ENCODE assay signal across 8 cellular contexts in the genomic region with DNA sequence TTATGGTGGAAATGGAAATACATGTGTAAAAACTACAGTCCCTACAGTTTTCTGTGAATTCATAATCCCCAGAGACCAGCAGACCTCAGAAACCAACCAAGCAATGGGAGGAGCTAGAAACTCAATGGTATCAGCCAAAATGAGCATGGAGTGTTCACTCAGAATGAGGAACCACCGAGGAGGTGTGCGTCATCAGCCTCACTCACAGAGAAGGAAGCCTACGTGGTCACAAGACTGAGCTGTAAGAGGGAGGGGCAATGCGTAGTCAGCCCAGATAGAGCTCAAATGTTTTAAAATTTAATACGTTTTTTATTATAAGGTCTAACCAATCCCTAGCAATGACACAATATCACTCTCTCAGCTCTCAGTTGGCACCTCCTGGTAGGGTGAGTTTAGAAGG. TPM values are rescaled to one million over a fixed set of nuclear protein-coding genes. Genes with fewer than 3 reads are reported as not detected.
A peak's percentile ranks its signal among the peaks of the same experiment; 100 is the strongest.
DNase-seq lines count a peak whose midpoint lies in the region; ATAC-seq and TF ChIP-seq lines count a peak whose summit lies in the region.

No MANE protein-coding gene starts in this region.

- DNase-seq in CD4-positive, CD25-positive, alpha-beta regulatory T cell: peak in 1 of 3 donors; percentile 19
- DNase-seq in activated CD8-positive, alpha-beta T cell treated with anti-CD3 and anti-CD28 coated beads for 36 hours: peak; percentile 79
- DNase-seq in memory B cell (ENCODE audit: low spot score in 2 of 2) (peak; percentile 57 to 77), ureter (ENCODE audit: low spot score) (no peak), NCI-H128 (lab: John Stamatoyannopoulos, UW; ENCODE audit: unreplicated experiment) (no peak), WERI-Rb-1 (no peak)

- H3K27ac Mint-ChIP-seq in CD4-positive, CD25-positive, alpha-beta regulatory T cell: peak overlapping the region in 1 of 3 donors; percentile 37
- no peak overlapping the region for H3K27ac Mint-ChIP-seq in activated CD8-positive, alpha-beta T cell treated with anti-CD3 and anti-CD28 coated beads for 36 hours
- peak overlapping the region; percentile 93 for H3K27ac Mint-ChIP-seq in memory B cell

- no peak overlapping the region for H3K4me3 ChIP-seq in CD4-positive, CD25-positive, alpha-beta regulatory T cell (ENCODE audit: low read depth, low read length)
- H3K4me3 ChIP-seq in WERI-Rb-1 (ENCODE audit: low read depth, low read length): no peak overlapping the region

- H3K4me3 Mint-ChIP-seq in CD4-positive, CD25-positive, alpha-beta regulatory T cell: no peak overlapping the region
- H3K4me3 Mint-ChIP-seq in activated CD8-positive, alpha-beta T cell treated with anti-CD3 and anti-CD28 coated beads for 36 hours: no peak overlapping the region
- no peak overlapping the region for H3K4me3 Mint-ChIP-seq in memory B cell

- H3K9me3 Mint-ChIP-seq in CD4-positive, CD25-positive, alpha-beta regulatory T cell: peaks cover 0 to 3% (median 0%) of the 10 kb centered on the region in 7 donors
- no peaks in the 10 kb centered on the region for H3K9me3 Mint-ChIP-seq in activated CD8-positive, alpha-beta T cell treated with anti-CD3 and anti-CD28 coated beads for 36 hours
- H3K9me3 Mint-ChIP-seq in memory B cell: peaks cover 3% of the 10 kb centered on the region

- H3K36me3 ChIP-seq in CD4-positive, CD25-positive, alpha-beta regulatory T cell (ENCODE audit: control insufficient read depth, insufficient read depth, low read length): no peaks in the 10 kb centered on the region
- no peaks in the 10 kb centered on the region for H3K36me3 ChIP-seq in WERI-Rb-1

- TF ChIP-seq CTCF in activated CD8-positive, alpha-beta T cell treated with anti-CD3 and anti-CD28 coated beads for 36 hours (IDR thresholded peaks at IDR 0.05): no peak
- TF ChIP-seq CTCF in WERI-Rb-1 (IDR thresholded peaks at IDR 0.05; ENCODE audit: low read depth, low read length): no peak

- H3K9me3 ChIP-seq in CD4-positive, CD25-positive, alpha-beta regulatory T cell (ENCODE audit: control insufficient read depth in 2 of 2, low read length in 2 of 2): no peaks in the 10 kb centered on the region
- no peaks in the 10 kb centered on the region for H3K9me3 ChIP-seq in WERI-Rb-1 (ENCODE audit: severe bottlenecking)

- no peaks in the 10 kb centered on the region for H3K4me1 ChIP-seq in CD4-positive, CD25-positive, alpha-beta regulatory T cell (ENCODE audit: control insufficient read depth, insufficient read depth, low read length, poor library complexity, severe bottlenecking)

- H3K27me3 ChIP-seq in CD4-positive, CD25-positive, alpha-beta regulatory T cell (ENCODE audit: control insufficient read depth, insufficient read depth, low read length): no peaks in the 10 kb centered on the region
- peaks cover 16% of the 10 kb centered on the region for H3K27me3 ChIP-seq in WERI-Rb-1 (ENCODE audit: insufficient read depth, low read depth, severe bottlenecking)

- POLR2A ChIA-PET in activated CD8-positive, alpha-beta T cell treated with anti-CD3 and anti-CD28 coated beads for 36 hours (lab: Charles Lee): no interaction called here

- H3K4me1 Mint-ChIP-seq in CD4-positive, CD25-positive, alpha-beta regulatory T cell: peaks cover 0 to 2% (median 0%) of the 10 kb centered on the region in 4 donors
- H3K4me1 Mint-ChIP-seq in activated CD8-positive, alpha-beta T cell treated with anti-CD3 and anti-CD28 coated beads for 36 hours (ENCODE audit: low read depth): peaks cover 6% of the 10 kb centered on the region
- H3K4me1 Mint-ChIP-seq in memory B cell: peaks cover 6% of the 10 kb centered on the region

- peaks cover 9% of the 10 kb centered on the region for H3K27me3 Mint-ChIP-seq in CD4-positive, CD25-positive, alpha-beta regulatory T cell
- peaks cover 4% of the 10 kb centered on the region for H3K27me3 Mint-ChIP-seq in activated CD8-positive, alpha-beta T cell treated with anti-CD3 and anti-CD28 coated beads for 36 hours
- peaks cover 9% of the 10 kb centered on the region for H3K27me3 Mint-ChIP-seq in memory B cell

- intact Hi-C loops in activated CD8-positive, alpha-beta T cell treated with anti-CD3 and anti-CD28 coated beads for 36 hours (cut with micrococcal nuclease): no loop called here

- peak; percentile 34 to 80 for ATAC-seq in CD4-positive, CD25-positive, alpha-beta regulatory T cell (ENCODE audit: low read depth in 2 of 2)
- ATAC-seq in GM19455 (IDR thresholded peaks at IDR 0.05; ENCODE audit: unreplicated experiment) (peak; percentile 64), HG03520 (IDR thresholded peaks at IDR 0.05; ENCODE audit: unreplicated experiment) (peak; percentile 88), memory B cell (ENCODE audit: low read depth) (peak; percentile 99)
- peak; percentile 99 for ATAC-seq in activated CD8-positive, alpha-beta T cell treated with anti-CD3 and anti-CD28 coated beads for 36 hours

- CTCF ChIA-PET in activated CD8-positive, alpha-beta T cell treated with anti-CD3 and anti-CD28 coated beads for 36 hours (lab: Charles Lee): interaction anchor here (0.9 to 11.1 kb wide), 6 partner anchors 19 to 188 kb away, joined by 3 to 224 read pairs (median 4); a partner anchor contains a TSS

- no peaks in the 10 kb centered on the region for H3K36me3 Mint-ChIP-seq in CD4-positive, CD25-positive, alpha-beta regulatory T cell
- no peaks in the 10 kb centered on the region for H3K36me3 Mint-ChIP-seq in activated CD8-positive, alpha-beta T cell treated with anti-CD3 and anti-CD28 coated beads for 36 hours (ENCODE audit: low read depth)
- H3K36me3 Mint-ChIP-seq in memory B cell: peaks cover 3% of the 10 kb centered on the region

- no peak overlapping the region for H3K27ac ChIP-seq in CD4-positive, CD25-positive, alpha-beta regulatory T cell (ENCODE audit: insufficient read depth, low read length, poor library complexity, severe bottlenecking)
- no peak overlapping the region for H3K27ac ChIP-seq in WERI-Rb-1

RNA-seq across cellular contexts. Expression of a gene that starts 17.4 kb away (rescaled TPM):
- 0.91 TPM for total RNA-seq in CD4-positive, CD25-positive, alpha-beta regulatory T cell
- polyA plus RNA-seq in CD4-positive, CD25-positive, alpha-beta regulatory T cell: under 1 TPM in 2 of 4 donors, not detected in 2; 0.20 to 0.37 TPM
- total RNA-seq in activated CD8-positive, alpha-beta T cell treated with anti-CD3 and anti-CD28 coated beads for 36 hours: under 1 TPM; 0.09 to 0.11 TPM
- 1.3 TPM for total RNA-seq in ureter

RNA-seq across cellular contexts. Expression of a gene that starts 31.9 kb away (rescaled TPM):
- 31.5 TPM for total RNA-seq in CD4-positive, CD25-positive, alpha-beta regulatory T cell
- 10 to 100 TPM; 29.6 to 36.7 (median 32.7) TPM for polyA plus RNA-seq in CD4-positive, CD25-positive, alpha-beta regulatory T cell
- 10 to 100 TPM; 36.1 to 36.6 TPM for total RNA-seq in activated CD8-positive, alpha-beta T cell treated with anti-CD3 and anti-CD28 coated beads for 36 hours
- 33.5 TPM for total RNA-seq in ureter

Comparison
In these comparisons a context has a peak if more than half of its experiments do, and no peak if none do; other contexts are left out.
1. DNase-seq: peak in activated CD8-positive, alpha-beta T cell treated with anti-CD3 and anti-CD28 coated beads for 36 hours (single experiment) and memory B cell (2 of 2); none in ureter (single experiment), NCI-H128 (single experiment) and WERI-Rb-1 (single experiment).
2. Peak in every context shown above with its lines, with median percentiles within 50 percentile points of each other: ATAC-seq.